ENCODE assay signal across 12 cellular contexts in the genomic region with DNA sequence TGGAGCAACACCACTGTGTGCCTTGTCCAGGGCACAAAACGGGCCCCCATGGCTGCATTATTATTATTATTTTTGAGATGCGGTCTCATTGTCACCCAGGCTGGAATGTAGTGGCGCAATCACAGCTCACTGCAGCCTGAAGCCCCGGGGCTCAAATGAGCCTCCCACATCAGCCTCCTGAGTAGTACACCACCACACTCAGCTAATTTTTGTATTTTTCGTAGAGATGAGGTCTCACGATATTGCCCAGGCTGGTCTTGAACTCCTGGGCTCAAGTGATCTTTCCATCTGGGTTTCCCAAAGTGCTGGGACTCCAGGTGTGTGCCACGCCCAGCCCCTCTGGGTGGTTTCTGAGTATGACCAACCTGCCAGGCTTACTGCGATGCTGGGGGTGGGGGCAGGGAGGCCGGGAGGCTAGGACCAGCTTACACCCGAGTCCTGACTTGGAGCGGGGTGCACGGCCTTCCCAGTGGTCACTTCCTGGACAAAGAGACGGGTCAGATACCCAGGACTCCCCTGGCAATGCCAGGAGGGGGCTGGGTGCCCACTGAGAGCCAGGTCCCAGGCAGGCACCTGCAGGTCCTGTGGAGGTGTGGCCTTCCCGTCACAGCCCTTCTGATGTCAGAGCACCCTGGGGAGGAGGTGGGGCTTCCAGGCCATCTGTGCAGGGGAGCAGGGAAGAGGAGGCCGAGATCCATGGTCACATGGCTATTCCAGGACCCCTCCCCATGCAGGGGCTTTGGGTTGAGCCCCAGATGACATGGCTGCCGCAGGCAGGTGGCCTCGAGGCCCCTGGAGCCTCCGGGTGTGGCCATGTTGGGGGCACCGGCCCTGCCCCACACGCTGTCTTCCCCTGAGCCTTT. TPM values are rescaled to one million over a fixed set of nuclear protein-coding genes. Genes with fewer than 3 reads are reported as not detected.
DNase-seq lines count a peak whose midpoint lies in the region; ATAC-seq and TF ChIP-seq lines count a peak whose summit lies in the region.
"Had no signal": no experiment of that assay in that cellular context is flagged by ENCODE, and none has a peak within 500 bp of the region (broad histone marks: within the 10 kb centered on the region; RNA-seq: fewer than 3 reads in every experiment).

No MANE protein-coding gene starts in this region.

- H3K4me1 ChIP-seq in upper lobe of left lung: peaks cover 24 to 50% (median 26%) of the 10 kb centered on the region in 4 donors
- peaks cover 7% of the 10 kb centered on the region for H3K4me1 ChIP-seq in CD8-positive, alpha-beta memory T cell (ENCODE audit: insufficient read depth, low read length)

- no peaks in the 10 kb centered on the region for H3K27me3 Mint-ChIP-seq in activated T-cell treated with anti-CD3 and anti-CD28 coated beads, Interleukin-2, amount 50 U/mL, for 24 hours
- no peaks in the 10 kb centered on the region for H3K27me3 Mint-ChIP-seq in glutamatergic neuron (ENCODE audit: unreplicated experiment)
- no peaks in the 10 kb centered on the region for H3K27me3 Mint-ChIP-seq in CD8-positive, alpha-beta memory T cell

- no peak overlapping the region for H3K4me3 ChIP-seq in upper lobe of left lung
- H3K4me3 ChIP-seq in CD8-positive, alpha-beta memory T cell (ENCODE audit: low read length): no peak overlapping the region
- H3K4me3 ChIP-seq: ascending aorta had no signal

- 84 to 85% methylated on average over 9 to 20 of the region's 20 CpGs for WGBS in upper lobe of left lung, 2 donors

- no peaks in the 10 kb centered on the region for H3K9me3 Mint-ChIP-seq in activated T-cell treated with anti-CD3 and anti-CD28 coated beads, Interleukin-2, amount 50 U/mL, for 24 hours
- H3K9me3 Mint-ChIP-seq in glutamatergic neuron (ENCODE audit: unreplicated experiment): peaks cover 4% of the 10 kb centered on the region
- no peaks in the 10 kb centered on the region for H3K9me3 Mint-ChIP-seq in CD8-positive, alpha-beta memory T cell

- ATAC-seq in upper lobe of left lung (ENCODE audit: low FRiP score in 2 of 2): no peak

- H3K36me3 ChIP-seq in upper lobe of left lung: no peaks in the 10 kb centered on the region
- no peaks in the 10 kb centered on the region for H3K36me3 ChIP-seq in CD8-positive, alpha-beta memory T cell (ENCODE audit: insufficient read depth, low read length)
- H3K36me3 ChIP-seq: ascending aorta had no signal

- no peak for TF ChIP-seq POLR2A in upper lobe of left lung (IDR thresholded peaks at IDR 0.05)

- CTCF ChIA-PET in CD8-positive, alpha-beta memory T cell (lab: Charles Lee): no interaction called here

- H3K27me3 ChIP-seq in upper lobe of left lung: peaks cover 0 to 7% (median 0%) of the 10 kb centered on the region in 4 donors
- no peaks in the 10 kb centered on the region for H3K27me3 ChIP-seq in CD8-positive, alpha-beta memory T cell (ENCODE audit: insufficient read depth, low read length, poor library complexity, severe bottlenecking)
- H3K27me3 ChIP-seq: ascending aorta had no signal

- POLR2A ChIA-PET in CD8-positive, alpha-beta memory T cell (lab: Charles Lee): no interaction called here

- H3K27ac ChIP-seq in upper lobe of left lung: no peak overlapping the region
- H3K27ac ChIP-seq in CD8-positive, alpha-beta memory T cell (ENCODE audit: low read depth, low read length): no peak overlapping the region
- H3K27ac ChIP-seq: ascending aorta had no signal

- H3K36me3 Mint-ChIP-seq in activated T-cell treated with anti-CD3 and anti-CD28 coated beads, Interleukin-2, amount 50 U/mL, for 24 hours (ENCODE audit: low read depth): no peaks in the 10 kb centered on the region
- H3K36me3 Mint-ChIP-seq in glutamatergic neuron (ENCODE audit: unreplicated experiment): no peaks in the 10 kb centered on the region
- no peaks in the 10 kb centered on the region for H3K36me3 Mint-ChIP-seq in CD8-positive, alpha-beta memory T cell

- TF ChIP-seq EP300 in upper lobe of left lung (IDR thresholded peaks at IDR 0.05): no peak

- no peaks in the 10 kb centered on the region for H3K9me3 ChIP-seq in upper lobe of left lung
- H3K9me3 ChIP-seq in CD8-positive, alpha-beta memory T cell (ENCODE audit: low read length): no peaks in the 10 kb centered on the region
- H3K9me3 ChIP-seq: ascending aorta had no signal

- DNase-seq in activated T-cell treated with anti-CD3 and anti-CD28 coated beads, Interleukin-2, amount 50 U/mL, for 1 hour: peak; percentile 16
- DNase-seq in activated T-cell treated with anti-CD3 and anti-CD28 coated beads, Interleukin-2, amount 50 U/mL, for 24 hours: no peak
- peak; percentile 88 for DNase-seq in NCI-H69 (lab: John Stamatoyannopoulos, UW)
- peak; percentile 55 for DNase-seq in glutamatergic neuron
- DNase-seq in upper lobe of left lung: peak; percentile 20 to 57
- no peak for DNase-seq in amygdala (lab: John Stamatoyannopoulos, UW)
- DNase-seq in activated CD4-positive, alpha-beta T cell treated with anti-CD3 and anti-CD28 coated beads, Interleukin-2, amount 50 U/mL, for 48 hours: no peak
- DNase-seq in CD8-positive, alpha-beta memory T cell: no peak
- DNase-seq: activated CD8-positive, alpha-beta memory T cell treated with anti-CD3 and anti-CD28 coated beads for 24 hours; mesenchymal stem cell; SIG-M5 had no signal

- TF ChIP-seq CTCF in glutamatergic neuron (IDR thresholded peaks at IDR 0.05; ENCODE audit: partially characterized antibody, unreplicated experiment) (no peak), upper lobe of left lung (IDR thresholded peaks at IDR 0.05) (no peak)

- H3K4me1 Mint-ChIP-seq in activated T-cell treated with anti-CD3 and anti-CD28 coated beads, Interleukin-2, amount 50 U/mL, for 24 hours (ENCODE audit: low read depth): peaks cover 13% of the 10 kb centered on the region
- H3K4me1 Mint-ChIP-seq in glutamatergic neuron (ENCODE audit: low read depth, unreplicated experiment): peaks cover 4% of the 10 kb centered on the region
- H3K4me1 Mint-ChIP-seq in CD8-positive, alpha-beta memory T cell: peaks cover 0 to 7% (median 0%) of the 10 kb centered on the region in 3 donors

- H3K4me3 Mint-ChIP-seq in activated T-cell treated with anti-CD3 and anti-CD28 coated beads, Interleukin-2, amount 50 U/mL, for 24 hours: no peak overlapping the region
- no peak overlapping the region for H3K4me3 Mint-ChIP-seq in glutamatergic neuron (ENCODE audit: unreplicated experiment)
- H3K4me3 Mint-ChIP-seq in CD8-positive, alpha-beta memory T cell: no peak overlapping the region

- H3K27ac Mint-ChIP-seq in activated T-cell treated with anti-CD3 and anti-CD28 coated beads, Interleukin-2, amount 50 U/mL, for 24 hours: no peak overlapping the region
- H3K27ac Mint-ChIP-seq in glutamatergic neuron (ENCODE audit: unreplicated experiment): no peak overlapping the region
- no peak overlapping the region for H3K27ac Mint-ChIP-seq in CD8-positive, alpha-beta memory T cell

RNA-seq across cellular contexts. Expression of a gene that starts 8.3 kb away (rescaled TPM):
- total RNA-seq in glutamatergic neuron (ENCODE audit: unreplicated experiment) (15.2 TPM), upper lobe of left lung (10 to 100 TPM in 3 of 6 donors, 1 to 10 TPM in 3; 3.1 to 26.9 (median 9.5) TPM)
- total RNA-seq in CD8-positive, alpha-beta memory T cell: 1 to 10 TPM; 1.9 to 2.3 TPM
- not detected for polyA plus RNA-seq in CD8-positive, alpha-beta memory T cell

RNA-seq across cellular contexts. Expression of a gene that starts 32.9 kb away (rescaled TPM):
- 1.5 TPM for total RNA-seq in glutamatergic neuron (ENCODE audit: unreplicated experiment)
- total RNA-seq in upper lobe of left lung: 10 to 100 TPM; 31.5 to 62.6 (median 39.2) TPM
- total RNA-seq in CD8-positive, alpha-beta memory T cell: 1 to 10 TPM; 3.3 to 3.9 TPM
- 1.8 TPM for polyA plus RNA-seq in CD8-positive, alpha-beta memory T cell

RNA-seq across cellular contexts. Expression of a gene that starts 55.3 kb away (rescaled TPM):
- 48.5 TPM for total RNA-seq in glutamatergic neuron (ENCODE audit: unreplicated experiment)
- 10 to 100 TPM; 31.8 to 55.6 (median 49.8) TPM for total RNA-seq in upper lobe of left lung
- total RNA-seq in CD8-positive, alpha-beta memory T cell: 10 to 100 TPM; 67.5 to 72.0 TPM
- 34.8 TPM for polyA plus RNA-seq in CD8-positive, alpha-beta memory T cell

RNA-seq across cellular contexts. Expression of a gene that starts 59.3 kb away (rescaled TPM):
- total RNA-seq in glutamatergic neuron (ENCODE audit: unreplicated experiment) (not detected), upper lobe of left lung (under 1 TPM in 1 of 6 donors, not detected in 5; 0.23 TPM)
- under 1 TPM; 0.27 to 0.28 TPM for total RNA-seq in CD8-positive, alpha-beta memory T cell
- not detected for polyA plus RNA-seq in CD8-positive, alpha-beta memory T cell
- total RNA-seq: ascending aorta had no signal

Comparison
In these comparisons a context has a peak if more than half of its experiments do, and no peak if none do; other contexts are left out.
1. DNase-seq: peak in activated T-cell treated with anti-CD3 and anti-CD28 coated beads, Interleukin-2, amount 50 U/mL, for 1 hour (single experiment), NCI-H69 (single experiment), glutamatergic neuron (single experiment) and upper lobe of left lung (2 of 2); none in activated T-cell treated with anti-CD3 and anti-CD28 coated beads, Interleukin-2, amount 50 U/mL, for 24 hours (single experiment), amygdala (0 of 56), activated CD4-positive, alpha-beta T cell treated with anti-CD3 and anti-CD28 coated beads, Interleukin-2, amount 50 U/mL, for 48 hours (0 of 2) and CD8-positive, alpha-beta memory T cell (0 of 5).
2. RNA of a gene that starts 32.9 kb away (total RNA-seq): 31.5 to 62.6 TPM in upper lobe of left lung; 3.3 to 3.9 TPM in CD8-positive, alpha-beta memory T cell and 1.5 TPM in glutamatergic neuron (single experiment); every median in the first group is over 4 times any median in the second.